In genomic region chr16:28846080-28846932, GRCh38 we compare ENCODE assay signal across 8 cellular contexts. TPM values are rescaled to one million over a fixed set of nuclear protein-coding genes. Genes with fewer than 3 reads are reported as not detected.
DNase-seq lines count a peak whose midpoint lies in the region; ATAC-seq and TF ChIP-seq lines count a peak whose summit lies in the region.

Gene TUFM, minus strand, starts transcription at chr16:28846348. Its CDS starts 79 bp downstream, at chr16:28846269.

- peak within 1 kb of the TSS; percentile 98 for H3K27ac Mint-ChIP-seq in activated T-helper 17 cell treated with anti-CD3 and anti-CD28 coated beads, Interleukin-2, amount 50 U/mL, for 72 hours
- peak within 1 kb of the TSS; percentile 90 to 98 (median 96) for H3K27ac Mint-ChIP-seq in naive thymus-derived CD8-positive, alpha-beta T cell

- 1 to 2% methylated on average over 66 to 72 of the region's 73 CpGs for WGBS in GM23248 (ENCODE audit: low coverage in 1 of 2, low lambda C conversion rate in 2 of 2, missing lambda C conversion rate in 2 of 2), 2 experiments

- no peaks in the 10 kb centered on the region for H3K27me3 Mint-ChIP-seq in activated T-helper 17 cell treated with anti-CD3 and anti-CD28 coated beads, Interleukin-2, amount 50 U/mL, for 72 hours
- H3K27me3 Mint-ChIP-seq in naive thymus-derived CD8-positive, alpha-beta T cell, result no peaks in the 10 kb centered on the region

- H2AFZ ChIP-seq in GM23248 (peak within 1 kb of the TSS; percentile 90), fibroblast of lung (ENCODE audit: low read length) (peak within 1 kb of the TSS; percentile 84)

- H3K27me3 ChIP-seq in GM23248 (replicated peaks; ENCODE audit: insufficient read depth) (no peaks in the 10 kb centered on the region), fibroblast of lung (ENCODE audit: control insufficient read depth, insufficient read depth, low read length) (no peaks in the 10 kb centered on the region)

- peak; percentile 97 for ATAC-seq in activated T-helper 17 cell treated with anti-CD3 and anti-CD28 coated beads, Interleukin-2, amount 50 U/mL, for 72 hours (replicated peaks)
- peak; percentile 92 to 94 for ATAC-seq in naive thymus-derived CD8-positive, alpha-beta T cell

- H3K27ac ChIP-seq in GM23248, result peak within 1 kb of the TSS; percentile 38
- H3K27ac ChIP-seq in fibroblast of lung (ENCODE audit: insufficient read depth, low read length), result peak within 1 kb of the TSS; percentile 86

- peaks cover 64% of the 10 kb centered on the region for H3K79me2 ChIP-seq in GM23248 (ENCODE audit: insufficient read depth)
- peaks cover 24% of the 10 kb centered on the region for H3K79me2 ChIP-seq in fibroblast of lung (ENCODE audit: control insufficient read depth, insufficient read depth, low read length)

- H3K4me1 ChIP-seq in GM23248 (ENCODE audit: insufficient read depth) (peaks cover 11% of the 10 kb centered on the region), fibroblast of lung (ENCODE audit: control insufficient read depth, extremely low read depth, insufficient read depth, low read length) (peaks cover 10% of the 10 kb centered on the region)

- TF ChIP-seq CTCF in fibroblast of lung (conservative IDR thresholded peaks at IDR 0.05 in 1 of 2, IDR thresholded peaks at IDR 0.05 in 1 of 2; ENCODE audit: low read depth in 1 of 2, low read length in 2 of 2), result peak; percentile 47 to 68

- peak; percentile 98 for DNase-seq in Daoy (ENCODE audit: low read depth)
- peak; percentile 99 for DNase-seq in GM23248
- DNase-seq in LHCN-M2 (ENCODE audit: low read depth), result peak; percentile 98
- DNase-seq in RPMI8226, result peak; percentile 100
- peak; percentile 98 to 99 for DNase-seq in fibroblast of lung (ENCODE audit: low read depth in 2 of 2)
- DNase-seq in naive thymus-derived CD8-positive, alpha-beta T cell, result peak; percentile 93 to 99 (median 98)
- DNase-seq in stimulated activated naive CD4-positive, alpha-beta T cell treated with Interleukin-2 at 50 U/mL for 16 hours (lab: John Stamatoyannopoulos, UW), result peak; percentile 99

- H3K9me3 Mint-ChIP-seq in activated T-helper 17 cell treated with anti-CD3 and anti-CD28 coated beads, Interleukin-2, amount 50 U/mL, for 72 hours, result no peaks in the 10 kb centered on the region
- no peaks in the 10 kb centered on the region for H3K9me3 Mint-ChIP-seq in naive thymus-derived CD8-positive, alpha-beta T cell

- peaks cover 53% of the 10 kb centered on the region for H3K36me3 Mint-ChIP-seq in activated T-helper 17 cell treated with anti-CD3 and anti-CD28 coated beads, Interleukin-2, amount 50 U/mL, for 72 hours (ENCODE audit: low read depth)
- H3K36me3 Mint-ChIP-seq in naive thymus-derived CD8-positive, alpha-beta T cell, result peaks cover 0 to 40% (median 0%) of the 10 kb centered on the region in 3 donors

- H3K4me3 Mint-ChIP-seq in activated T-helper 17 cell treated with anti-CD3 and anti-CD28 coated beads, Interleukin-2, amount 50 U/mL, for 72 hours, result peak within 1 kb of the TSS; percentile 94
- H3K4me3 Mint-ChIP-seq in naive thymus-derived CD8-positive, alpha-beta T cell, result peak within 1 kb of the TSS; percentile 88 to 97 (median 92)

- H3K4me3 ChIP-seq in GM23248, result peak within 1 kb of the TSS; percentile 94
- H3K4me3 ChIP-seq in fibroblast of lung (replicated peaks in 1 of 4; ENCODE audit: control extremely low read depth in 1 of 4, insufficient read depth in 1 of 4, low read depth in 3 of 4, low read length in 4 of 4), result peak within 1 kb of the TSS; percentile 91 to 99 (median 98)

- H3K4me1 Mint-ChIP-seq in activated T-helper 17 cell treated with anti-CD3 and anti-CD28 coated beads, Interleukin-2, amount 50 U/mL, for 72 hours, result peaks cover 14% of the 10 kb centered on the region
- H3K4me1 Mint-ChIP-seq in naive thymus-derived CD8-positive, alpha-beta T cell, result peaks cover 25 to 38% (median 31%) of the 10 kb centered on the region in 4 donors

- H3K9ac ChIP-seq in GM23248 (peak within 1 kb of the TSS; percentile 93), fibroblast of lung (ENCODE audit: insufficient read depth, low read length) (peak within 1 kb of the TSS; percentile 91)

- H4K20me1 ChIP-seq in GM23248 (ENCODE audit: insufficient read depth) (no peaks in the 10 kb centered on the region), fibroblast of lung (ENCODE audit: control insufficient read depth, extremely low read depth, insufficient read depth, low read length) (no peaks in the 10 kb centered on the region)

- H3K4me2 ChIP-seq in GM23248 (ENCODE audit: unreplicated experiment) (peak within 1 kb of the TSS; percentile 96), fibroblast of lung (ENCODE audit: extremely low read depth, insufficient read depth, low read length) (peak within 1 kb of the TSS; percentile 99)

- in situ Hi-C loops in GM23248 (cut with MboI), result no loop called here

- POLR2A ChIA-PET in naive thymus-derived CD8-positive, alpha-beta T cell (lab: Charles Lee), result interaction anchor here (0.5 to 10.6 kb wide), 14 partner anchors 10 to 658 kb away, joined by 3 to 165 read pairs (median 5); partner anchors contain the start of genes ATP2A1, ATXN2L, CLN3 and NFATC2IP

- H3K9me3 ChIP-seq in GM23248 (ENCODE audit: low read depth) (no peaks in the 10 kb centered on the region), fibroblast of lung (ENCODE audit: control insufficient read depth, insufficient read depth, low read depth, low read length) (no peaks in the 10 kb centered on the region)

- no peaks in the 10 kb centered on the region for H3K9me2 ChIP-seq in GM23248 (ENCODE audit: insufficient read depth)

- peaks cover 20% of the 10 kb centered on the region; the same call in 1 of the 2 replicates for H3K36me3 ChIP-seq in GM23248 (ENCODE audit: low read depth)
- peaks cover 22% of the 10 kb centered on the region for H3K36me3 ChIP-seq in fibroblast of lung (ENCODE audit: control insufficient read depth, insufficient read depth, low read length)

- H3F3A ChIP-seq in GM23248 (ENCODE audit: insufficient read depth), result peaks cover 5% of the 10 kb centered on the region; the same call in 1 of the 2 replicates

RNA-seq across cellular contexts. Expression of gene TUFM, which starts in this region (rescaled TPM):
- 157 and 180 TPM in 2 replicates for total RNA-seq in Daoy (2014; rRNA removed; shearing (Covaris generic))
- total RNA-seq in GM23248 (2014; rRNA removed; shearing (Covaris generic)), result 95.2 and 107 TPM in 2 replicates
- polyA plus RNA-seq in GM23248 (2016; fragmentation: Nextera tagmentation; extraction: Ambion mirVana), result 141 and 148 TPM in 2 replicates
- 147 and 166 TPM in 2 replicates for total RNA-seq in LHCN-M2 (2014; rRNA removed)
- 182 TPM for polyA plus RNA-seq in LHCN-M2 (2012)
- total RNA-seq in activated T-helper 17 cell treated with anti-CD3 and anti-CD28 coated beads, Interleukin-2, amount 50 U/mL, for 72 hours, result 100 to 1,000 TPM; 140 to 291 TPM
- total RNA-seq in fibroblast of lung, result 115 and 117 TPM in 2 replicates
- polyA plus RNA-seq in fibroblast of lung, result 68.6 and 105 TPM in 2 replicates
- 114 and 188 TPM in 2 replicates for polyA plus RNA-seq in fibroblast of lung (2012)
- 120 and 199 TPM in 2 replicates for polyA minus RNA-seq in fibroblast of lung (ENCODE audit: low replicate concordance)
- total RNA-seq in naive thymus-derived CD8-positive, alpha-beta T cell, result 100 to 1,000 TPM; 117 to 120 TPM
- 100 to 1,000 TPM; 141 to 155 (median 152) TPM for polyA plus RNA-seq in naive thymus-derived CD8-positive, alpha-beta T cell

Comparison
In these comparisons a context has a peak if more than half of its experiments do, and no peak if none do; other contexts are left out.
1. Peak in every context shown above with its lines: DNase-seq, ATAC-seq, H3K4me3 ChIP-seq and H3K27ac ChIP-seq.